15 cellular contexts compared by ENCODE assay signal in the genomic region with DNA sequence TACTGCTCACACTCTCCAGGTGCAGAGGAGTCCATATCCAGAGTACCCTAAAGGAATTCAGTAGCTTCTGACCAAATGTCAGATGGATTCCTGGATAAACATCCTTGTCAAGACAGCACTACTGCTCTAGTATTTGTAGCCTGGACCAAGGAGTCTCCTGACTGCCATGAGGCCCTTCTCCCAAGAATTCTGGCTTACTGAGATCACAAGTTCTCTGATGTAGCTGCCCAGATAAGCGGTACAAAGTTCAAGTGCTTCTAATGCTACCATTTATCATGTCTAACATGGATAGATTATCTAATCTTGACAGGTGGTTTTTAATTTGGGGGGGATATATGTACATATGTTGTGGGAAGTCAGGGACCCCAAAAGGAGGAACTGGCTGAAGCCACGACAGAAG.
A peak's percentile ranks its signal among the peaks of the same experiment; 100 is the strongest.
DNase-seq lines count a peak whose midpoint lies in the region; ATAC-seq and TF ChIP-seq lines count a peak whose summit lies in the region.
"Had no signal": no experiment of that assay in that cellular context is flagged by ENCODE, and none has a peak within 500 bp of the region (broad histone marks: within the 10 kb centered on the region; RNA-seq: fewer than 3 reads in every experiment).

No MANE protein-coding gene starts in this region.

- WGBS in hepatocyte (ENCODE audit: low lambda C conversion rate, missing lambda C conversion rate): 85% methylated on average over 2 of the region's 2 CpGs
- 88% methylated on average over 2 of the region's 2 CpGs for WGBS in right cardiac atrium

- no peak overlapping the region for H2AFZ ChIP-seq in hepatocyte

- no peaks in the 10 kb centered on the region for H3K36me3 ChIP-seq in hepatocyte (replicated peaks; ENCODE audit: insufficient read depth, low read depth)
- H3K36me3 ChIP-seq: BLaER1 treated with 17β-estradiol and CSF1 and Interleukin-3, amounts not matched to agents 10 nM and 100 nM had no signal

- H3K27me3 Mint-ChIP-seq in activated CD4-positive, alpha-beta T cell treated with anti-CD3 and anti-CD28 coated beads, Interleukin-2, amount 10 ng/mL, durations not matched to agents 24 days and 14 days: no peaks in the 10 kb centered on the region
- H3K27me3 Mint-ChIP-seq: CD4-positive, alpha-beta T cell had no signal

- H3K4me3 ChIP-seq in hepatocyte: no peak overlapping the region
- H3K4me3 ChIP-seq in right cardiac atrium (ENCODE audit: low read length): no peak overlapping the region
- H3K4me3 ChIP-seq: BLaER1 treated with 17β-estradiol and CSF1 and Interleukin-3, amounts not matched to agents 10 nM and 100 nM had no signal

- peaks cover 6% of the 10 kb centered on the region for H3K36me3 Mint-ChIP-seq in activated CD4-positive, alpha-beta T cell treated with anti-CD3 and anti-CD28 coated beads, Interleukin-2, amount 10 ng/mL, durations not matched to agents 24 days and 14 days (ENCODE audit: low read depth)

- H3K4me2 ChIP-seq in hepatocyte: no peak overlapping the region

- H4K20me1 ChIP-seq in hepatocyte (ENCODE audit: insufficient read depth, poor library complexity, severe bottlenecking): no peaks in the 10 kb centered on the region
- H4K20me1 ChIP-seq: BLaER1 treated with 17β-estradiol and CSF1 and Interleukin-3, amounts not matched to agents 10 nM and 100 nM had no signal

- no peak overlapping the region for H3K27ac Mint-ChIP-seq in activated CD4-positive, alpha-beta T cell treated with anti-CD3 and anti-CD28 coated beads, Interleukin-2, amount 10 ng/mL, durations not matched to agents 24 days and 14 days
- H3K27ac Mint-ChIP-seq: CD4-positive, alpha-beta T cell; HFFc6 had no signal

- H3K4me1 Mint-ChIP-seq in activated CD4-positive, alpha-beta T cell treated with anti-CD3 and anti-CD28 coated beads, Interleukin-2, amount 10 ng/mL, durations not matched to agents 24 days and 14 days: peaks cover 13% of the 10 kb centered on the region

- no peaks in the 10 kb centered on the region for H3K27me3 ChIP-seq in hepatocyte
- H3K27me3 ChIP-seq in right cardiac atrium (ENCODE audit: control insufficient read depth, insufficient read depth): no peaks in the 10 kb centered on the region
- H3K27me3 ChIP-seq: BLaER1 treated with 17β-estradiol and CSF1 and Interleukin-3, amounts not matched to agents 10 nM and 100 nM had no signal

- no peaks in the 10 kb centered on the region for H3K79me2 ChIP-seq in hepatocyte

- H3K4me1 ChIP-seq in hepatocyte (ENCODE audit: insufficient read depth): peaks cover 11% of the 10 kb centered on the region
- peaks cover 3% of the 10 kb centered on the region for H3K4me1 ChIP-seq in right cardiac atrium (ENCODE audit: control insufficient read depth, insufficient read depth, low read length)

- intact Hi-C loops in right cardiac atrium (cut with DNase I): no loop called here
- intact Hi-C loops in activated CD4-positive, alpha-beta T cell treated with anti-CD3 and anti-CD28 coated beads, Interleukin-2, amount 10 ng/mL, durations not matched to agents 24 days and 14 days (cut with micrococcal nuclease): no loop called here

- DNase-seq in DMS53 (lab: John Stamatoyannopoulos, UW) (peak; percentile 22), DMS53 treated with DMSO at 0.1 percent for 48 hours (lab: John Stamatoyannopoulos, UW; ENCODE audit: unreplicated experiment) (no peak), amniotic epithelial cell (ENCODE audit: low read depth) (peak; percentile 37), hepatocyte (ENCODE audit: low spot score) (peak; percentile 44), AML-193 (lab: John Stamatoyannopoulos, UW) (no peak), right cardiac atrium (no peak), SIG-M5 treated with dmso at 0.1 percent for 504 hours (lab: John Stamatoyannopoulos, UW; ENCODE audit: unreplicated experiment) (no peak)
- DNase-seq in activated CD4-positive, alpha-beta T cell treated with anti-CD3 and anti-CD28 coated beads, Interleukin-2, amount 10 ng/mL, durations not matched to agents 24 days and 14 days: no peak
- DNase-seq: CD4-positive, alpha-beta T cell; DND-41; GDM1; HCEC 1CT; HFFc6 had no signal

- H3K9me3 ChIP-seq in hepatocyte (ENCODE audit: low read depth): no peaks in the 10 kb centered on the region
- H3K9me3 ChIP-seq in right cardiac atrium (ENCODE audit: control insufficient read depth, low read length): no peaks in the 10 kb centered on the region

- H3K9me2 ChIP-seq in hepatocyte (replicated peaks; ENCODE audit: insufficient read depth): no peaks in the 10 kb centered on the region

- no peak overlapping the region for H3K4me3 Mint-ChIP-seq in activated CD4-positive, alpha-beta T cell treated with anti-CD3 and anti-CD28 coated beads, Interleukin-2, amount 10 ng/mL, durations not matched to agents 24 days and 14 days
- H3K4me3 Mint-ChIP-seq: CD4-positive, alpha-beta T cell; HFFc6 had no signal

- ATAC-seq in right cardiac atrium: no peak

- peaks cover 17% of the 10 kb centered on the region for H3K9me3 Mint-ChIP-seq in activated CD4-positive, alpha-beta T cell treated with anti-CD3 and anti-CD28 coated beads, Interleukin-2, amount 10 ng/mL, durations not matched to agents 24 days and 14 days

- TF ChIP-seq CTCF in hepatocyte (IDR thresholded peaks at IDR 0.05; ENCODE audit: poor library complexity): no peak

- H3K27ac ChIP-seq in hepatocyte (peak overlapping the region; percentile 71), right cardiac atrium (ENCODE audit: low read length) (no peak overlapping the region)
- H3K27ac ChIP-seq: 22Rv1 had no signal

Comparison
In these comparisons a context has a peak if more than half of its experiments do, and no peak if none do; other contexts are left out.
1. DNase-seq: peak in DMS53 (single experiment), amniotic epithelial cell (single experiment) and hepatocyte (single experiment); none in DMS53 treated with DMSO at 0.1 percent for 48 hours (single experiment), AML-193 (0 of 2), right cardiac atrium (0 of 3), SIG-M5 treated with dmso at 0.1 percent for 504 hours (single experiment) and activated CD4-positive, alpha-beta T cell treated with anti-CD3 and anti-CD28 coated beads, Interleukin-2, amount 10 ng/mL, durations not matched to agents 24 days and 14 days (single experiment).